In the genomic region with DNA sequence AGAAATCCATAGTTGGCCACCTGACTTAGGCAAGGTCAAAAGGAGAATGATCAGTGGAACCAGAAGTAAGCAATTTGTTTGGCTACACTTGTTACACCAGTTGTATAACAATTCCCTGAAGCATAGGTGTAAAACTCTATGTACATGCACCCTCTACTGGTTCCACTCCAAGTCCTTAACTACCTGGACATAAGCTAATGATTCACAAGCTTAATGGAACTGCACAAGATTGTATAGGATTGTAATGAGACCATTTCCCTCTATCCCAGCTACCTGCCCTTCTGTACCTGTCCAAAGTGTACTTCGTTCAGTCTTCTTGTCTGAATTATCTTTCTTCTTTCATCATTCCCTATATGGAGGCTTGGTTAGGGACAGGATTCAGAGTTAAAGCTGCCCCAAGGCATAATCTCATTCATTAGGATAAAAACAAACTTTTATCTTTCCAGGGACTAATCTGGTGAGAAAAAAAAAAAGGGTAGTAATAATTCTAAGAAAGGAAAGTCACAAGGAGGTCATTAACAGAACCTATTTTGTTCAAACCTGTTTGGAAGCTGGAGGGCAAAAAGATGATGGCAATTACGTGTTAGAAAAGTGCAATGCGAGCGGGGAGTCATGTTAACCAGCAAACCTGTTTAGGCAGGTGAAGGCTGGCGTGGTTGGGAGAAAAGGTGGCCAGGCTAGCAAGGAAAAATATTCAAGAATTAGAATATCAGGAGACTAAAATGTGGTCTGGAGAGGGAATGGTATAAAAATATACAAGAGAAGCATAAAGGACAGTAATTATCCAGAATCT, we compare ENCODE assay signal across 19 cellular contexts. TPM values are rescaled to one million over a fixed set of nuclear protein-coding genes. Genes with fewer than 3 reads are reported as not detected.
DNase-seq lines count a peak whose midpoint lies in the region; ATAC-seq, FAIRE-seq and TF ChIP-seq lines count a peak whose summit lies in the region.
"Had no signal": no experiment of that assay in that cellular context is flagged by ENCODE, and none has a peak within 500 bp of the region (broad histone marks: within the 10 kb centered on the region; RNA-seq: fewer than 3 reads in every experiment).

No MANE protein-coding gene starts in this region.

- peak overlapping the region; percentile 66 for H3K4me2 ChIP-seq in mammary epithelial cell (ENCODE audit: insufficient read depth, low read depth, low read length)
- no peak overlapping the region for H3K4me2 ChIP-seq in smooth muscle cell

- H2AFZ ChIP-seq in mammary epithelial cell (ENCODE audit: low read depth, low read length) (peak overlapping the region; percentile 14), smooth muscle cell (ENCODE audit: low read depth) (no peak overlapping the region)

- no peak for TF ChIP-seq POLR2A in GM12892 (IDR thresholded peaks at IDR 0.05; ENCODE audit: low read depth, low read length)

- H3K36me3 ChIP-seq in mammary epithelial cell (ENCODE audit: insufficient read depth, low read length): no peaks in the 10 kb centered on the region
- no peaks in the 10 kb centered on the region for H3K36me3 ChIP-seq in smooth muscle cell (ENCODE audit: low read depth)
- H3K36me3 ChIP-seq: tibial nerve had no signal

- ATAC-seq in left colon (peak; percentile 100), HG03378 (IDR thresholded peaks at IDR 0.05; ENCODE audit: unreplicated experiment) (no peak), GM18861 (IDR thresholded peaks at IDR 0.05; ENCODE audit: unreplicated experiment) (no peak)
- ATAC-seq: right cardiac atrium had no signal

- H3K9me3 ChIP-seq in mammary epithelial cell (replicated peaks; ENCODE audit: insufficient read depth, low read length) (no peaks in the 10 kb centered on the region), smooth muscle cell (replicated peaks; ENCODE audit: low read depth) (no peaks in the 10 kb centered on the region)
- H3K9me3 ChIP-seq: tibial nerve had no signal

- peak overlapping the region in 1 of 3 experiments; percentile 5 for H3K4me3 ChIP-seq in mammary epithelial cell (replicated peaks in 1 of 3; ENCODE audit: insufficient read depth in 1 of 3, low read depth in 2 of 3, low read length in 3 of 3)
- H3K4me3 ChIP-seq in smooth muscle cell: no peak overlapping the region
- H3K4me3 ChIP-seq: tibial nerve had no signal

- H3K9ac ChIP-seq in mammary epithelial cell (ENCODE audit: insufficient read depth, low read length) (peak overlapping the region; percentile 77), smooth muscle cell (ENCODE audit: low read depth) (no peak overlapping the region)

- dilution Hi-C loops in mammary epithelial cell (cut with HindIII; ENCODE audit: low sequenced_read_pairs): no loop called here

- H3K27ac ChIP-seq in mammary epithelial cell (ENCODE audit: insufficient read depth, low read depth, low read length) (peak overlapping the region; percentile 92), smooth muscle cell (ENCODE audit: low read depth) (peak overlapping the region; percentile 64)
- H3K27ac ChIP-seq: tibial nerve had no signal

- BruUV-seq in mammary epithelial cell (replicated peaks; lab: Mats Ljungman, UMichigan): TSS peak; percentile 42

- FAIRE-seq in GM12892 (lab: Jason Lieb, UNC): peak; percentile 9

- DNase-seq in GM12892 (ENCODE audit: insufficient read length) (no peak), mammary epithelial cell (peak; percentile 93), left colon (no peak), smooth muscle cell (lab: John Stamatoyannopoulos, UW; ENCODE audit: unreplicated experiment) (no peak), NCI-H1417 treated with DMSO at 0.1 percent for 48 hours (lab: John Stamatoyannopoulos, UW) (no peak), head of caudate nucleus (no peak)
- DNase-seq: activated CD4-positive, alpha-beta T cell treated with anti-CD3 and anti-CD28 coated beads, Interleukin-2, amount 50 U/mL, for 1 hour; activated CD8-positive, alpha-beta memory T cell treated with anti-CD3 and anti-CD28 coated beads, Interleukin-2, amount 50 U/mL, for 48 hours; effector CD4-positive, alpha-beta T cell; hypothalamus; kidney glomerular epithelial cell; NCI-H146; NCI-H226; right cardiac atrium; stimulated activated naive CD4-positive, alpha-beta T cell had no signal

- H4K20me1 ChIP-seq in mammary epithelial cell (ENCODE audit: insufficient read depth, low read length) (no peaks in the 10 kb centered on the region), smooth muscle cell (ENCODE audit: low read depth) (no peaks in the 10 kb centered on the region)

- in situ Hi-C loops in mammary epithelial cell (cut with MboI; ENCODE audit: low sequenced_read_pairs in 2 of 2): no loop called here

- H3K27me3 ChIP-seq in mammary epithelial cell (ENCODE audit: insufficient read depth, low read length): no peaks in the 10 kb centered on the region
- no peaks in the 10 kb centered on the region for H3K27me3 ChIP-seq in smooth muscle cell (ENCODE audit: low read depth)
- H3K27me3 ChIP-seq: tibial nerve had no signal

- intact Hi-C loops in mammary epithelial cell (cut with micrococcal nuclease) (loop anchor here (1.0 kb wide), 3 partner anchors 15 to 36 kb away; partner anchors contain the start of gene GABARAPL1), left colon (cut with DNase I, micrococcal nuclease) (no loop called here), head of caudate nucleus (cut with DNase I) (no loop called here)

- peak in 1 of 2 donors; percentile 30 for TF ChIP-seq CTCF in mammary epithelial cell (conservative IDR thresholded peaks at IDR 0.05 in 1 of 2, IDR thresholded peaks at IDR 0.05 in 1 of 2; ENCODE audit: extremely low read depth in 1 of 2, insufficient read depth in 1 of 2, low read depth in 1 of 2, low read length in 2 of 2)
- no peak for TF ChIP-seq CTCF in smooth muscle cell (IDR thresholded peaks at IDR 0.05; ENCODE audit: borderline replicate concordance, insufficient read depth, poor library complexity, severe bottlenecking)

- peaks cover 4% of the 10 kb centered on the region for H3F3A ChIP-seq in smooth muscle cell (ENCODE audit: low read depth)

- CTCF ChIA-PET in mammary epithelial cell (lab: Charles Lee; ENCODE audit: low non-redundant PET): interaction anchor here (0.7 to 1.3 kb wide), 2 partner anchors 18 to 23 kb away, joined by 3 to 13 read pairs; no protein-coding TSS in a partner anchor

- no peaks in the 10 kb centered on the region for H3K79me2 ChIP-seq in mammary epithelial cell (ENCODE audit: insufficient read depth, low read length)
- H3K79me2 ChIP-seq in smooth muscle cell (ENCODE audit: low read depth): no peaks in the 10 kb centered on the region

- 4% methylated on average over 5 of the region's 5 CpGs for WGBS in mammary epithelial cell (ENCODE audit: low coverage, missing lambda C conversion rate)
- 66% methylated on average over 5 of the region's 5 CpGs for WGBS in smooth muscle cell (ENCODE audit: low lambda C conversion rate)

- H3K4me1 ChIP-seq in mammary epithelial cell (ENCODE audit: insufficient read depth, low read length): peaks cover 35% of the 10 kb centered on the region
- peaks cover 8% of the 10 kb centered on the region for H3K4me1 ChIP-seq in smooth muscle cell (ENCODE audit: low read depth)
- H3K4me1 ChIP-seq: tibial nerve had no signal

RNA-seq across cellular contexts. Expression of gene TMEM52B, which starts 2.8 kb away (rescaled TPM):
- polyA plus RNA-seq in GM12892 (2012; ENCODE audit: missing spikeins): not detected
- total RNA-seq in mammary epithelial cell (not detected), left colon (not detected), smooth muscle cell (1.6 and 2.0 TPM in 2 replicates)
- polyA plus RNA-seq in mammary epithelial cell (not detected), smooth muscle cell (0.77 and 4.5 TPM in 2 replicates)
- not detected for polyA minus RNA-seq in mammary epithelial cell
- total RNA-seq: LHCN-M2, right cardiac atrium had no signal

RNA-seq across cellular contexts. Expression of gene OLR1, which starts 4.1 kb away (rescaled TPM):
- polyA plus RNA-seq in GM12892 (2012; ENCODE audit: missing spikeins): 0.81 TPM
- under 1 TPM in 1 of 2 donors, not detected in 1; 0.17 TPM for total RNA-seq in mammary epithelial cell
- polyA plus RNA-seq in mammary epithelial cell: 0.10 TPM
- not detected for polyA minus RNA-seq in mammary epithelial cell
- not detected for total RNA-seq in left colon
- total RNA-seq in smooth muscle cell: 7.4 and 14.5 TPM in 2 replicates
- 5.4 and 6.7 TPM in 2 replicates for polyA plus RNA-seq in smooth muscle cell
- total RNA-seq: LHCN-M2 had no signal

RNA-seq across cellular contexts. Expression of gene GABARAPL1, which starts 36.6 kb away (rescaled TPM):
- polyA plus RNA-seq in GM12892 (2012; ENCODE audit: missing spikeins): 6.0 TPM
- total RNA-seq in mammary epithelial cell (10 to 100 TPM; 18.6 to 55.0 TPM), left colon (10 to 100 TPM; 25.2 to 53.6 TPM), smooth muscle cell (83.4 and 101 TPM in 2 replicates)
- polyA plus RNA-seq in mammary epithelial cell (10.1 TPM), smooth muscle cell (87.3 and 90.0 TPM in 2 replicates)
- polyA minus RNA-seq in mammary epithelial cell: 0.88 TPM

RNA-seq across cellular contexts. Expression of gene CLEC7A, which starts 46.0 kb away (rescaled TPM):
- polyA plus RNA-seq in GM12892 (2012; ENCODE audit: missing spikeins): not detected
- total RNA-seq in mammary epithelial cell (not detected), left colon (1 to 10 TPM; 2.5 to 4.5 TPM), smooth muscle cell (0.27 TPM in 1 of 2 replicates, not detected in the other)
- polyA plus RNA-seq in mammary epithelial cell (0.02 TPM), smooth muscle cell (0.41 TPM in 1 of 2 replicates, not detected in the other)
- polyA minus RNA-seq in mammary epithelial cell: not detected
- total RNA-seq: LHCN-M2 had no signal
